In genomic region chr14:19800282-19801117, GRCh38 we compare ENCODE assay signal across 1 cellular context.
TF ChIP-seq lines count a peak whose summit lies in the region.

No MANE protein-coding gene starts in this region.

TF ChIP-seq in HepG2, 621 proteins besides CTCF, POLR2A, EP300 and RAD21:
- no peak for TF ChIP-seq SMC3 (IDR thresholded peaks at IDR 0.05; ENCODE audit: low read length)
- TF ChIP-seq ZNF136 (CRISPR knock-in tag; IDR thresholded peaks at IDR 0.05; ENCODE audit: low read depth): no peak
- no peak for TF ChIP-seq YY1 (IDR thresholded peaks at IDR 0.05; ENCODE audit: insufficient read depth, insufficient replicate concordance, low read depth, low read length)
- TF ChIP-seq ZNF556 (CRISPR knock-in tag; IDR thresholded peaks at IDR 0.05; ENCODE audit: borderline replicate concordance): no peak
- no peak for TF ChIP-seq MATR3 (CRISPR knock-in tag; IDR thresholded peaks at IDR 0.05)
- no peak for TF ChIP-seq NKX3-1 (CRISPR knock-in tag; IDR thresholded peaks at IDR 0.05)
- TF ChIP-seq ZFP41 (CRISPR knock-in tag; IDR thresholded peaks at IDR 0.05; ENCODE audit: borderline replicate concordance): no peak
- TF ChIP-seq ZNF609 (CRISPR knock-in tag; IDR thresholded peaks at IDR 0.05; ENCODE audit: borderline replicate concordance): no peak
- TF ChIP-seq ZBTB21 (CRISPR knock-in tag; IDR thresholded peaks at IDR 0.05): no peak
- TF ChIP-seq MTF1 (CRISPR knock-in tag; IDR thresholded peaks at IDR 0.05): no peak
- TF ChIP-seq, protein P1, sequence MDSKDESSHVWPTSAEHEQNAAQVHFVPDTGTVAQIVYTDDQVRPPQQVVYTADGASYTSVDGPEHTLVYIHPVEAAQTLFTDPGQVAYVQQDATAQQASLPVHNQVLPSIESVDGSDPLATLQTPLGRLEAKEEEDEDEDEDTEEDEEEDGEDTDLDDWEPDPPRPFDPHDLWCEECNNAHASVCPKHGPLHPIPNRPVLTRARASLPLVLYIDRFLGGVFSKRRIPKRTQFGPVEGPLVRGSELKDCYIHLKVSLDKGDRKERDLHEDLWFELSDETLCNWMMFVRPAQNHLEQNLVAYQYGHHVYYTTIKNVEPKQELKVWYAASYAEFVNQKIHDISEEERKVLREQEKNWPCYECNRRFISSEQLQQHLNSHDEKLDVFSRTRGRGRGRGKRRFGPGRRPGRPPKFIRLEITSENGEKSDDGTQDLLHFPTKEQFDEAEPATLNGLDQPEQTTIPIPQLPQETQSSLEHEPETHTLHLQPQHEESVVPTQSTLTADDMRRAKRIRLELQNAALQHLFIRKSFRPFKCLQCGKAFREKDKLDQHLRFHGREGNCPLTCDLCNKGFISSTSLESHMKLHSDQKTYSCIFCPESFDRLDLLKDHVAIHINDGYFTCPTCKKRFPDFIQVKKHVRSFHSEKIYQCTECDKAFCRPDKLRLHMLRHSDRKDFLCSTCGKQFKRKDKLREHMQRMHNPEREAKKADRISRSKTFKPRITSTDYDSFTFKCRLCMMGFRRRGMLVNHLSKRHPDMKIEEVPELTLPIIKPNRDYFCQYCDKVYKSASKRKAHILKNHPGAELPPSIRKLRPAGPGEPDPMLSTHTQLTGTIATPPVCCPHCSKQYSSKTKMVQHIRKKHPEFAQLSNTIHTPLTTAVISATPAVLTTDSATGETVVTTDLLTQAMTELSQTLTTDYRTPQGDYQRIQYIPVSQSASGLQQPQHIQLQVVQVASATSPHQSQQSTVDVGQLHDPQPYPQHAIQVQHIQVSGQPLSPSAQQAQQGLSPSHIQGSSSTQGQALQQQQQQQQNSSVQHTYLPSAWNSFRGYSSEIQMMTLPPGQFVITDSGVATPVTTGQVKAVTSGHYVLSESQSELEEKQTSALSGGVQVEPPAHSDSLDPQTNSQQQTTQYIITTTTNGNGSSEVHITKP (CRISPR knock-in tag; IDR thresholded peaks at IDR 0.05; ENCODE audit: low read depth): no peak
- no peak for TF ChIP-seq KLF16 (CRISPR knock-in tag; IDR thresholded peaks at IDR 0.05)
- TF ChIP-seq ZBTB43 (CRISPR knock-in tag; conservative IDR thresholded peaks at IDR 0.05): no peak
- no peak for TF ChIP-seq HDAC6 (IDR thresholded peaks at IDR 0.05; ENCODE audit: low read depth, low read length)
- TF ChIP-seq ZNF782 (CRISPR knock-in tag; IDR thresholded peaks at IDR 0.05; ENCODE audit: borderline replicate concordance): no peak
- TF ChIP-seq CEBPB (IDR thresholded peaks at IDR 0.05; ENCODE audit: borderline replicate concordance, low read depth, low read length): no peak
- TF ChIP-seq TBX3 (IDR thresholded peaks at IDR 0.05; ENCODE audit: borderline replicate concordance): no peak
- no peak for TF ChIP-seq NRL (CRISPR knock-in tag; IDR thresholded peaks at IDR 0.05; ENCODE audit: borderline replicate concordance)
TF ChIP-seq in HepG2: peak in this region for 0.
